ENCODE assay signal across 19 cellular contexts in the genomic region with DNA sequence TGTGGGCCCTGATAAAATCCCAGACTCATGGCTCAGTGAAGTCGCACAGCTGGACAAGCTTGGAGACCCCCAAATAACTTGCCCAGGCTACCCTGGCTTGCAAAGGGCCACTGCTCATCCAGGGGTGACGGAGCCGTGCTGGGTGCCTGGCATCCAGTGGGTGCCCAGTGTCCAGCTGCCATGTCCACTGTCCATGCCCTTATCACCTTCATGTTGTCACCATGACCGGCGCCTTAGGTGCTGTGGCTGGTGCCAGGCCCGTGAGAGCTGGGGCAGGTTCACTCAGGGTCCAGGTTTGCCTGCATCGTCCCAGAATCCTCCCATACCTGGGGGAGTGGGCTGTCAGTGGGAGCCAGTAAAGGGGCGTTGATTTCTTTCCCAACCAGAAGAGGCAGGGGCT. TPM values are rescaled to one million over a fixed set of nuclear protein-coding genes. Genes with fewer than 3 reads are reported as not detected.
DNase-seq lines count a peak whose midpoint lies in the region; ATAC-seq, FAIRE-seq and TF ChIP-seq lines count a peak whose summit lies in the region.
"Had no signal": no experiment of that assay in that cellular context is flagged by ENCODE, and none has a peak within 500 bp of the region (broad histone marks: within the 10 kb centered on the region; RNA-seq: fewer than 3 reads in every experiment).

No MANE protein-coding gene starts in this region.

- no peaks in the 10 kb centered on the region for H3K27me3 ChIP-seq in H1 (replicated peaks in 1 of 4; ENCODE audit: control insufficient read depth in 3 of 4, extremely low read depth in 1 of 4, insufficient read depth in 3 of 4, low read length in 3 of 4)
- H3K27me3 ChIP-seq in transverse colon = no peaks in the 10 kb centered on the region
- H3K27me3 ChIP-seq in foreskin keratinocyte = no peaks in the 10 kb centered on the region
- H3K27me3 ChIP-seq in A673 (replicated peaks; ENCODE audit: insufficient read depth, low read depth, low read length, poor library complexity) = no peaks in the 10 kb centered on the region
- H3K27me3 ChIP-seq: SJCRH30 had no signal

- no peak for TF ChIP-seq EP300 in H1 (IDR thresholded peaks at IDR 0.05; ENCODE audit: borderline replicate concordance in 1 of 2, low read depth in 2 of 2, low read length in 2 of 2)
- TF ChIP-seq EP300 in transverse colon (IDR thresholded peaks at IDR 0.05; ENCODE audit: low read depth) = no peak

- TF ChIP-seq RAD21 in H1 (IDR thresholded peaks at IDR 0.05 in 1 of 2, conservative IDR thresholded peaks at IDR 0.05 in 1 of 2; ENCODE audit: low read depth in 2 of 2, low read length in 2 of 2) = no peak

- no peaks in the 10 kb centered on the region for H3K23me2 ChIP-seq in H1 (ENCODE audit: low read depth, low read length)

- H3K4ac ChIP-seq in H1 (replicated peaks; ENCODE audit: insufficient read length, low read depth, low read length) = no peak overlapping the region

- H3K4me3 ChIP-seq in OCI-LY7 (ENCODE audit: low read depth, low read length, poor library complexity, severe bottlenecking) = no peak overlapping the region
- H3K4me3 ChIP-seq in H1 (ENCODE audit: extremely low read depth in 1 of 4, insufficient read depth in 2 of 4, low read depth in 3 of 4, low read length in 4 of 4) = no peak overlapping the region
- H3K4me3 ChIP-seq in transverse colon = no peak overlapping the region
- H3K4me3 ChIP-seq in A673 (ENCODE audit: low read depth, low read length, poor library complexity, severe bottlenecking) = no peak overlapping the region
- H3K4me3 ChIP-seq: GM23338, SJCRH30 had no signal

- H3K14ac ChIP-seq in H1 (ENCODE audit: insufficient read length) = no peak overlapping the region

- H3K27ac Mint-ChIP-seq in osteocyte (ENCODE audit: unreplicated experiment) = peak overlapping the region; percentile 99
- H3K27ac Mint-ChIP-seq: activated CD4-positive, alpha-beta T cell treated with anti-CD3 and anti-CD28 coated beads, Interleukin-2, amount 10 ng/mL, durations not matched to agents 24 days and 14 days; GM23338 had no signal

- no peak overlapping the region for H3K56ac ChIP-seq in H1 (replicated peaks; ENCODE audit: insufficient read length, low read depth, low read length)

- no peak overlapping the region for H4K91ac ChIP-seq in H1 (replicated peaks; ENCODE audit: insufficient read length, low read length)

- no peaks in the 10 kb centered on the region for H3K27me3 Mint-ChIP-seq in osteocyte (ENCODE audit: unreplicated experiment)
- no peaks in the 10 kb centered on the region for H3K27me3 Mint-ChIP-seq in activated T-cell treated with anti-CD3 and anti-CD28 coated beads, Interleukin-2, amount 50 U/mL, for 4 hours (ENCODE audit: low read depth)
- H3K27me3 Mint-ChIP-seq: activated CD4-positive, alpha-beta T cell treated with anti-CD3 and anti-CD28 coated beads, Interleukin-2, amount 10 ng/mL, durations not matched to agents 24 days and 14 days had no signal

- H3K4me2 ChIP-seq in OCI-LY7 (ENCODE audit: low read length) (peak overlapping the region; percentile 75), H1 (ENCODE audit: insufficient read depth in 1 of 2, low read depth in 2 of 2, low read length in 2 of 2) (no peak overlapping the region)
- H3K4me2 ChIP-seq: GM23338 had no signal

- 94% methylated on average over 8 of the region's 8 CpGs; no CpG with 5 or more reads in 1 of the 2 experiments for WGBS in H1 (ENCODE audit: extremely low coverage in 1 of 2, insufficient coverage in 1 of 2, insufficient read length in 1 of 2, insufficient replicate concordance in 2 of 2, low coverage in 1 of 2, low lambda C conversion rate in 2 of 2, missing lambda C conversion rate in 1 of 2), 2 experiments
- WGBS in transverse colon (ENCODE audit: low coverage in 1 of 2), 2 donors = 100% methylated on average over 2 to 8 of the region's 8 CpGs

- TF ChIP-seq CTCF in OCI-LY7 (conservative IDR thresholded peaks at IDR 0.05; ENCODE audit: low read length) (no peak), H1 (IDR thresholded peaks at IDR 0.05; ENCODE audit: control extremely low read depth in 1 of 3, insufficient read depth in 1 of 3, low read depth in 1 of 3, low read length in 3 of 3) (no peak), osteocyte (IDR thresholded peaks at IDR 0.05) (no peak), transverse colon (IDR thresholded peaks at IDR 0.05) (no peak), foreskin keratinocyte (conservative IDR thresholded peaks at IDR 0.05) (no peak), A673 (conservative IDR thresholded peaks at IDR 0.05; ENCODE audit: low read depth, low read length) (no peak)

- peak overlapping the region; percentile 19; the same call in 1 of the 2 replicates for H4K8ac ChIP-seq in H1 (ENCODE audit: extremely low read depth, insufficient read depth, low read length)

- peaks cover 87% of the 10 kb centered on the region for H3K4me1 Mint-ChIP-seq in osteocyte (ENCODE audit: unreplicated experiment)
- no peaks in the 10 kb centered on the region for H3K4me1 Mint-ChIP-seq in activated T-cell treated with anti-CD3 and anti-CD28 coated beads, Interleukin-2, amount 50 U/mL, for 4 hours (ENCODE audit: low read depth)

- H3K4me1 ChIP-seq in OCI-LY7 (ENCODE audit: insufficient read depth, low read length, poor library complexity, severe bottlenecking) (peaks cover 35% of the 10 kb centered on the region), H1 (replicated peaks in 1 of 4; ENCODE audit: control insufficient read depth in 3 of 4, insufficient read depth in 4 of 4, low read length in 3 of 4) (no peaks in the 10 kb centered on the region), transverse colon (peaks cover 40 to 51% (median 44%) of the 10 kb centered on the region in 4 donors), foreskin keratinocyte (no peaks in the 10 kb centered on the region), A673 (ENCODE audit: insufficient read depth, low read length, poor library complexity, severe bottlenecking) (peaks cover 28% of the 10 kb centered on the region)

- in situ Hi-C loops in transverse colon (cut with MboI; ENCODE audit: low pct_ligation_motif_present in 1 of 4, low pct_unique_long_range_greater_than_20kb in 1 of 4, low sequenced_read_pairs in 3 of 4) = no loop called here

- no peak overlapping the region for H2BK15ac ChIP-seq in H1 (ENCODE audit: low read length)

- no peaks in the 10 kb centered on the region for H3K9me2 ChIP-seq in OCI-LY7 (ENCODE audit: insufficient read depth, low read length)

- no peak for ATAC-seq in foreskin keratinocyte
- ATAC-seq in activated T-cell treated with anti-CD3 and anti-CD28 coated beads, Interleukin-2, amount 50 U/mL, for 4 hours = no peak
- ATAC-seq: GM23338 had no signal

- H2AFZ ChIP-seq in OCI-LY7 (ENCODE audit: low read length) (peak overlapping the region; percentile 89; the same call in 1 of the 2 replicates), H1 (ENCODE audit: low read length) (no peak overlapping the region)
- H2AFZ ChIP-seq: GM23338 had no signal

- peak overlapping the region; percentile 91 for H3K27ac ChIP-seq in OCI-LY7 (ENCODE audit: low read depth, low read length, poor library complexity, severe bottlenecking)
- H3K27ac ChIP-seq in H1 (ENCODE audit: low read depth, low read length) = no peak overlapping the region
- H3K27ac ChIP-seq in transverse colon = peak overlapping the region; percentile 59 to 95 (median 78)
- H3K27ac ChIP-seq in foreskin keratinocyte = no peak overlapping the region
- no peak overlapping the region for H3K27ac ChIP-seq in A673 (ENCODE audit: low read depth, low read length, poor library complexity, severe bottlenecking)
- H3K27ac ChIP-seq: SJCRH30 had no signal

- no peaks in the 10 kb centered on the region for H3K79me2 ChIP-seq in OCI-LY7 (ENCODE audit: insufficient read depth, low read depth, low read length)
- H3K79me2 ChIP-seq in H1 (ENCODE audit: control insufficient read depth in 1 of 2, insufficient read depth in 2 of 2, low read length in 2 of 2) = no peaks in the 10 kb centered on the region

- H2BK12ac ChIP-seq in H1 (ENCODE audit: low read depth, low read length) = no peak overlapping the region

- no peaks in the 10 kb centered on the region for H4K20me1 ChIP-seq in OCI-LY7 (ENCODE audit: insufficient read depth, low read length)
- H4K20me1 ChIP-seq in H1 (replicated peaks in 1 of 2; ENCODE audit: control insufficient read depth in 1 of 2, insufficient read depth in 2 of 2, low read length in 2 of 2) = peaks cover 0 to 1% of the 10 kb centered on the region in 2 experiments

- H3K4me3 Mint-ChIP-seq in osteocyte (ENCODE audit: unreplicated experiment) = no peak overlapping the region
- no peak overlapping the region for H3K4me3 Mint-ChIP-seq in activated T-cell treated with anti-CD3 and anti-CD28 coated beads, Interleukin-2, amount 50 U/mL, for 4 hours
- H3K4me3 Mint-ChIP-seq: activated CD4-positive, alpha-beta T cell treated with anti-CD3 and anti-CD28 coated beads, Interleukin-2, amount 10 ng/mL, durations not matched to agents 24 days and 14 days; GM23338 had no signal

- no peak for FAIRE-seq in H1 (lab: Jason Lieb, UNC)

- H2BK20ac ChIP-seq in H1 (ENCODE audit: low read length) = no peak overlapping the region

- H2BK5ac ChIP-seq in H1 (ENCODE audit: low read depth, low read length) = no peak overlapping the region

- intact Hi-C loops in OCI-LY7 (cut with micrococcal nuclease; ENCODE audit: unreplicated experiment) (loop anchor here (5.0 kb wide), 1 partner anchor 78 kb away; no protein-coding TSS in a partner anchor), transverse colon (cut with DNase I; ENCODE audit: low total_unique reads) (no loop called here), A673 (cut with micrococcal nuclease; ENCODE audit: unreplicated experiment) (no loop called here)

- DNase-seq in OCI-LY7 (ENCODE audit: low spot score) = no peak
- no peak for DNase-seq in H1 (ENCODE audit: low read depth in 1 of 2, low spot score in 2 of 2)
- no peak for DNase-seq in osteocyte (ENCODE audit: extremely low spot score, unreplicated experiment)
- no peak for DNase-seq in transverse colon
- DNase-seq in foreskin keratinocyte = no peak
- no peak for DNase-seq in A673 (ENCODE audit: low spot score)
- DNase-seq in activated T-cell treated with anti-CD3 and anti-CD28 coated beads, Interleukin-2, amount 50 U/mL, for 4 hours = no peak
- DNase-seq: activated CD4-positive, alpha-beta T cell treated with anti-CD3 and anti-CD28 coated beads, Interleukin-2, amount 10 ng/mL, durations not matched to agents 24 days and 14 days; activated CD8-positive, alpha-beta memory T cell treated with anti-CD3 and anti-CD28 coated beads, Interleukin-2, amount 50 U/mL, for 48 hours; activated naive CD4-positive, alpha-beta T cell; C1 segment of cervical spinal cord; cortex of kidney; mesendoderm; NCI-H187 treated with DMSO at 0.1 percent for 48 hours; NCI-H510A; stimulated activated CD4-positive, alpha-beta T cell treated with anti-CD3 and anti-CD28 coated beads, Interleukin-1b, Interleukin-23, amount 100 ng/mL, for 48 hours; T-helper 9 cell had no signal

- no peaks in the 10 kb centered on the region; the same call in none of the 2 replicates for H3K79me1 ChIP-seq in H1 (ENCODE audit: low read depth, low read length)

- H4K5ac ChIP-seq in H1 (ENCODE audit: insufficient read length, low read depth, low read length) = no peak overlapping the region

- H3K23ac ChIP-seq in H1 (ENCODE audit: insufficient read length) = no peak overlapping the region

- H3K36me3 ChIP-seq in OCI-LY7 (ENCODE audit: insufficient read depth, low read length) (no peaks in the 10 kb centered on the region), H1 (ENCODE audit: control insufficient read depth in 2 of 4, insufficient read depth in 4 of 4, low read length in 3 of 4) (0 out of 8 replicates have a peak, but pooled peaks cover 0 to 4% (median 1%) of the 10 kb centered on the region in 4 experiments), transverse colon (no peaks in the 10 kb centered on the region), A673 (ENCODE audit: insufficient read depth, low read length, poor library complexity, severe bottlenecking) (peaks cover 27% of the 10 kb centered on the region)

- no peak overlapping the region for H3K18ac ChIP-seq in H1 (ENCODE audit: extremely low read depth, low read length)

- POLR2A ChIA-PET in OCI-LY7 (lab: Charles Lee) (no interaction called here), H1 (lab: Charles Lee; ENCODE audit: partially characterized antibody) (interaction anchor here (1.5 kb wide), 1 partner anchor 18 kb away, joined by 3 read pairs; no protein-coding TSS in a partner anchor), A673 (lab: Charles Lee; ENCODE audit: low non-redundant PET) (no interaction called here)

- no peak for TF ChIP-seq POLR2A in H1 (IDR thresholded peaks at IDR 0.05; ENCODE audit: control extremely low read depth in 1 of 2, low read depth in 2 of 2, low read length in 2 of 2)
- TF ChIP-seq POLR2A in transverse colon (IDR thresholded peaks at IDR 0.05) = no peak

- CTCF ChIA-PET in OCI-LY7 (lab: Charles Lee; ENCODE audit: unreplicated experiment) = no interaction called here
- CTCF ChIA-PET in H1 (lab: Charles Lee; ENCODE audit: partially characterized antibody) = interaction anchor here (0.6 to 4.2 kb wide), 5 partner anchors 10 to 72 kb away, joined by 3 to 17 read pairs (median 5); no protein-coding TSS in a partner anchor
- CTCF ChIA-PET in A673 (lab: Charles Lee) = no interaction called here

- no peak overlapping the region for H2BK120ac ChIP-seq in H1 (replicated peaks; ENCODE audit: low read depth, low read length)

- peaks cover 44% of the 10 kb centered on the region for H3K36me3 Mint-ChIP-seq in osteocyte (ENCODE audit: unreplicated experiment)
- no peaks in the 10 kb centered on the region for H3K36me3 Mint-ChIP-seq in activated T-cell treated with anti-CD3 and anti-CD28 coated beads, Interleukin-2, amount 50 U/mL, for 4 hours (ENCODE audit: insufficient read depth)

- H2AK5ac ChIP-seq in H1 (ENCODE audit: low read depth, low read length) = no peak overlapping the region

- H3K9me3 Mint-ChIP-seq in osteocyte (ENCODE audit: unreplicated experiment) = no peaks in the 10 kb centered on the region
- no peaks in the 10 kb centered on the region for H3K9me3 Mint-ChIP-seq in activated T-cell treated with anti-CD3 and anti-CD28 coated beads, Interleukin-2, amount 50 U/mL, for 4 hours
- H3K9me3 Mint-ChIP-seq: activated CD4-positive, alpha-beta T cell treated with anti-CD3 and anti-CD28 coated beads, Interleukin-2, amount 10 ng/mL, durations not matched to agents 24 days and 14 days; GM23338 had no signal

- BruUV-seq in OCI-LY7 (replicated peaks; lab: Mats Ljungman, UMichigan) (no TSS peak), A673 (replicated peaks; lab: Mats Ljungman, UMichigan) (no TSS peak)

- H3K9me3 ChIP-seq in OCI-LY7 (ENCODE audit: low read length) (no peaks in the 10 kb centered on the region), H1 (ENCODE audit: insufficient read depth in 2 of 2, low read depth in 1 of 2, low read length in 1 of 2) (no peaks in the 10 kb centered on the region; a peak in 1 of 4 replicates), transverse colon (no peaks in the 10 kb centered on the region), A673 (ENCODE audit: low read depth, low read length, poor library complexity, severe bottlenecking) (no peaks in the 10 kb centered on the region)
- H3K9me3 ChIP-seq: SJCRH30 had no signal

- H3K9ac ChIP-seq in H1 (replicated peaks in 1 of 4; ENCODE audit: extremely low read depth in 1 of 4, low read depth in 3 of 4, low read length in 3 of 4) = no peak overlapping the region

RNA-seq across cellular contexts. Expression of a gene that starts 57.4 kb away (rescaled TPM):
- total RNA-seq in OCI-LY7 (2014; rRNA removed; shearing (Covaris generic)) = 0.59 and 0.60 TPM in 2 replicates
- total RNA-seq in OCI-LY7 (2022) (0.26 TPM in 1 of 2 replicates, not detected in the other), osteocyte (162 and 179 TPM in 2 replicates), transverse colon (100 to 1,000 TPM in 1 of 4 donors, 10 to 100 TPM in 3; 72.6 to 138 (median 82.3) TPM), foreskin keratinocyte (26.8 and 30.1 TPM in 2 replicates), A673 (2021) (67.0 and 76.3 TPM in 2 replicates)
- 35.4 and 38.9 TPM in 2 replicates for total RNA-seq in H1 (2021; fragmentation: NEBNext Ultra II Directional; extraction: Animal tissue kit (Norgen Biotek cat#: 25700))
- polyA plus RNA-seq in H1 (2011; rRNA removed) (19.0 and 31.5 TPM in 2 replicates), foreskin keratinocyte (29.3 and 30.5 TPM in 2 replicates)
- polyA plus RNA-seq in H1 (2011; cell fraction: cytosol; rRNA removed) = 13.8 TPM
- 38.9 TPM for polyA plus RNA-seq in H1 (2011; cell fraction: nucleus; rRNA removed)
- 17.8 to 35.8 TPM (median 32.9 TPM) in 4 replicates for polyA plus RNA-seq in H1 (2012, experiment 1 of 2)
- 29.9 TPM for polyA plus RNA-seq in H1 (2012, experiment 2 of 2)
- 62.7 TPM for polyA plus RNA-seq in H1 (2013, experiment 1 of 2)
- 63.2 TPM for polyA plus RNA-seq in H1 (2013, experiment 2 of 2)
- polyA minus RNA-seq in H1 (2011; rRNA and poly(A)+ RNA removed) = 22.5 and 24.7 TPM in 2 replicates
- polyA minus RNA-seq in H1 (2011; cell fraction: cytosol; rRNA and poly(A)+ RNA removed) = 27.4 TPM
- 23.6 TPM for polyA minus RNA-seq in H1 (2011; cell fraction: nucleus; rRNA and poly(A)+ RNA removed)
- 1 to 10 TPM; 7.7 to 8.5 (median 7.9) TPM for total RNA-seq in activated T-cell treated with anti-CD3 and anti-CD28 coated beads, Interleukin-2, amount 50 U/mL, for 4 hours

Comparison
In these comparisons a context has a peak if more than half of its experiments do, and no peak if none do; other contexts are left out.
1. H3K27ac ChIP-seq: peak in OCI-LY7 (single experiment) and transverse colon (4 of 4); none in H1 (single experiment), foreskin keratinocyte (single experiment) and A673 (single experiment).
2. RNA of a gene that starts 57.4 kb away (total RNA-seq): 162 to 179 TPM in osteocyte, 72.6 to 138 TPM in transverse colon, 67.0 to 76.3 TPM in A673, 35.4 to 38.9 TPM in H1, 26.8 to 30.1 TPM in foreskin keratinocyte and 7.7 to 8.5 TPM in activated T-cell treated with anti-CD3 and anti-CD28 coated beads, Interleukin-2, amount 50 U/mL, for 4 hours; 0.26 to 0.60 TPM in OCI-LY7; every median in the first group is over 4 times any median in the second.